In the genomic region with DNA sequence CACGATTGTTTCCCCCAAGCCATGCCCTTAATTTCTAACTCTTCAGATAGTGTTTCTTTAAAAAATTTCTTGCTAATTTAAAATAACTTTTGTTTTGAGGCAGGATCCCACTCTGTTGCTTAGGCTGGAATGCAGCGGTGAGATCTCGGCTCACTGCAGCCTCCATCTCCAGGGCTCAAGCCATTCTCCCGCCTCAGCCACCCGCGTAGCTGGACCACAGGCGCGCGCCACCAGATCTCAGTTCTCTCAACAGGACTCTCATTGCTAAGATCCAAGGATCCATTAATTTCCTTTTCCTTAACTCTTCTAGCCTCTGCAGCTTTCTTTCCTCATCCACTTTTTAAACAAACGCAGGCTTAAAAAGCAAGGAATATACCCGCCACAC, we compare ENCODE assay signal across 8 cellular contexts. TPM values are rescaled to one million over a fixed set of nuclear protein-coding genes. Genes with fewer than 3 reads are reported as not detected.
DNase-seq lines count a peak whose midpoint lies in the region; ATAC-seq and TF ChIP-seq lines count a peak whose summit lies in the region.

No MANE protein-coding gene starts in this region.

- H3K27ac Mint-ChIP-seq in progenitor cell of endocrine pancreas: peak overlapping the region; percentile 99

- no peaks in the 10 kb centered on the region for H3K27me3 Mint-ChIP-seq in progenitor cell of endocrine pancreas

- ATAC-seq in GM18873 (IDR thresholded peaks at IDR 0.05; ENCODE audit: low FRiP score, unreplicated experiment) (peak; percentile 38), HG02798 (IDR thresholded peaks at IDR 0.05; ENCODE audit: poor library complexity, unreplicated experiment) (peak; percentile 55)

- H3K36me3 Mint-ChIP-seq in progenitor cell of endocrine pancreas (ENCODE audit: insufficient read depth): peaks cover 7% of the 10 kb centered on the region

- peaks cover 31% of the 10 kb centered on the region for H3K4me1 Mint-ChIP-seq in progenitor cell of endocrine pancreas (ENCODE audit: low read depth)

- peak overlapping the region; percentile 99 for H3K4me3 Mint-ChIP-seq in progenitor cell of endocrine pancreas (ENCODE audit: low read depth)

- no peak for TF ChIP-seq CTCF in fibroblast of mammary gland (conservative IDR thresholded peaks at IDR 0.05; ENCODE audit: control insufficient read depth, insufficient read depth, low read depth, low read length)
- no peak for TF ChIP-seq CTCF in progenitor cell of endocrine pancreas (IDR thresholded peaks at IDR 0.05; ENCODE audit: unreplicated experiment)

- no peaks in the 10 kb centered on the region for H3K27me3 ChIP-seq in SJSA1 (replicated peaks)

- no peaks in the 10 kb centered on the region for H3K9me3 ChIP-seq in SJSA1 (replicated peaks)

- peaks cover 11% of the 10 kb centered on the region for H3K36me3 ChIP-seq in SJSA1

- DNase-seq in SJSA1 (ENCODE audit: low read depth in 1 of 2, low spot score in 2 of 2) (peak in 1 of 2 experiments; percentile 37), fibroblast of mammary gland (ENCODE audit: low read depth) (no peak), progenitor cell of endocrine pancreas (ENCODE audit: low spot score, unreplicated experiment) (no peak), DMS53 (lab: John Stamatoyannopoulos, UW) (no peak), head of caudate nucleus (no peak)
- no peak for DNase-seq in activated CD4-positive, alpha-beta T cell treated with anti-CD3 and anti-CD28 coated beads, Interleukin-2, amount 50 U/mL, for 4 hours

- H3K27ac ChIP-seq in SJSA1: peak overlapping the region; percentile 77

- no peaks in the 10 kb centered on the region for H3K9me3 Mint-ChIP-seq in progenitor cell of endocrine pancreas (ENCODE audit: low read depth)

- intact Hi-C loops in head of caudate nucleus (cut with DNase I): loop anchor here (2.0 kb wide), 1 partner anchor 41 kb away; no protein-coding TSS in a partner anchor

- H3K4me1 ChIP-seq in SJSA1 (replicated peaks): no peaks in the 10 kb centered on the region

- H3K4me3 ChIP-seq in SJSA1 (peak overlapping the region; percentile 67), fibroblast of mammary gland (ENCODE audit: control insufficient read depth, low read depth, low read length) (peak overlapping the region; percentile 97)

RNA-seq across cellular contexts. Expression of gene MED17, which starts 0.3 kb away (rescaled TPM):
- total RNA-seq in SJSA1 (2014; rRNA removed; shearing (Covaris generic)): 14.3 and 18.2 TPM in 2 replicates
- 55.7 and 57.8 TPM in 2 replicates for total RNA-seq in progenitor cell of endocrine pancreas

RNA-seq across cellular contexts. Expression of gene C11orf54, which starts 42.3 kb away (rescaled TPM):
- 12.8 and 19.8 TPM in 2 replicates for total RNA-seq in SJSA1 (2014; rRNA removed; shearing (Covaris generic))
- 48.8 and 50.0 TPM in 2 replicates for total RNA-seq in progenitor cell of endocrine pancreas

RNA-seq across cellular contexts. Expression of gene TAF1D, which starts 42.5 kb away (rescaled TPM):
- 72.6 and 90.6 TPM in 2 replicates for total RNA-seq in SJSA1 (2014; rRNA removed; shearing (Covaris generic))
- 146 and 149 TPM in 2 replicates for total RNA-seq in progenitor cell of endocrine pancreas
